Comparison of ENCODE assay signal across 24 cellular contexts in genomic region chr6:44166591-44167184, GRCh38. TPM values are rescaled to one million over a fixed set of nuclear protein-coding genes. Genes with fewer than 3 reads are reported as not detected.
DNase-seq lines count a peak whose midpoint lies in the region; TF ChIP-seq lines count a peak whose summit lies in the region.
"Had no signal": no experiment of that assay in that cellular context is flagged by ENCODE, and none has a peak within 500 bp of the region (broad histone marks: within the 10 kb centered on the region; RNA-seq: fewer than 3 reads in every experiment).

No MANE protein-coding gene starts in this region.

- no peaks in the 10 kb centered on the region for H3K9me3 Mint-ChIP-seq in endodermal cell
- H3K9me3 Mint-ChIP-seq: CD8-positive, alpha-beta T cell; stimulated activated effector memory CD8-positive, alpha-beta T cell treated with anti-CD3 and anti-CD28 coated beads, Interleukin-12 subunit alpha, Interleukin-12 subunit beta, amount 100 ng/mL, for 72 hours had no signal

- no peaks in the 10 kb centered on the region for H3K79me2 ChIP-seq in osteoblast (ENCODE audit: insufficient read depth, low read length)

- no peak overlapping the region for H3K4me3 ChIP-seq in endodermal cell (ENCODE audit: low read length)
- no peak overlapping the region for H3K4me3 ChIP-seq in osteoblast (ENCODE audit: insufficient read depth, low read length)
- H3K4me3 ChIP-seq: colonic mucosa, PC-9, skin epidermis, upper lobe of right lung had no signal

- H3K4me2 ChIP-seq in osteoblast (ENCODE audit: insufficient read depth, low read length), result no peak overlapping the region
- H3K4me2 ChIP-seq: PC-9 had no signal

- H3K4me1 Mint-ChIP-seq in endodermal cell, result peaks cover 14% of the 10 kb centered on the region

- H3K9ac ChIP-seq in endodermal cell (ENCODE audit: extremely low read depth, low read length, poor library complexity, severe bottlenecking), result no peak overlapping the region

- no peaks in the 10 kb centered on the region for H3K36me3 Mint-ChIP-seq in endodermal cell (ENCODE audit: low read depth)
- H3K36me3 Mint-ChIP-seq: activated CD8-positive, alpha-beta memory T cell treated with anti-CD3 and anti-CD28 coated beads, Interleukin-2, amount 10 ng/mL, durations not matched to agents 7 days and 5 days; CD8-positive, alpha-beta T cell; stimulated activated effector memory CD8-positive, alpha-beta T cell treated with anti-CD3 and anti-CD28 coated beads, Interleukin-12 subunit alpha, Interleukin-12 subunit beta, amount 100 ng/mL, for 72 hours had no signal

- TF ChIP-seq CTCF in endodermal cell (conservative IDR thresholded peaks at IDR 0.05) (peak; percentile 11), osteoblast (IDR thresholded peaks at IDR 0.05; ENCODE audit: extremely low read depth, low read depth, low read length) (no peak)

- H3K4me1 ChIP-seq in endodermal cell (ENCODE audit: control insufficient read depth, insufficient read depth, low read length) (no peaks in the 10 kb centered on the region), osteoblast (ENCODE audit: insufficient read depth, low read length) (peaks cover 8% of the 10 kb centered on the region)
- H3K4me1 ChIP-seq: colonic mucosa, upper lobe of right lung had no signal

- H3K27me3 ChIP-seq in endodermal cell (ENCODE audit: control insufficient read depth, insufficient read depth, low read length, poor library complexity, severe bottlenecking), result no peaks in the 10 kb centered on the region
- H3K27me3 ChIP-seq in osteoblast (ENCODE audit: insufficient read depth, low read length), result peaks cover 51% of the 10 kb centered on the region
- H3K27me3 ChIP-seq: colonic mucosa had no signal

- no peak overlapping the region for H3K27ac ChIP-seq in endodermal cell (ENCODE audit: low read depth, low read length)
- no peak overlapping the region for H3K27ac ChIP-seq in osteoblast (ENCODE audit: low read depth, low read length)
- H3K27ac ChIP-seq: colonic mucosa, PC-9, skin epidermis, upper lobe of right lung had no signal

- H2AFZ ChIP-seq in osteoblast (ENCODE audit: low read length), result no peak overlapping the region
- H2AFZ ChIP-seq: PC-9 had no signal

- H3K4me3 Mint-ChIP-seq in endodermal cell, result no peak overlapping the region
- H3K4me3 Mint-ChIP-seq: activated CD8-positive, alpha-beta memory T cell treated with anti-CD3 and anti-CD28 coated beads, Interleukin-2, amount 10 ng/mL, durations not matched to agents 7 days and 5 days; CD8-positive, alpha-beta T cell; stimulated activated effector memory CD8-positive, alpha-beta T cell treated with anti-CD3 and anti-CD28 coated beads, Interleukin-12 subunit alpha, Interleukin-12 subunit beta, amount 100 ng/mL, for 72 hours had no signal

- H3K36me3 ChIP-seq in endodermal cell (ENCODE audit: control insufficient read depth, insufficient read depth, low read length) (no peaks in the 10 kb centered on the region), osteoblast (ENCODE audit: insufficient read depth, low read length) (no peaks in the 10 kb centered on the region)
- H3K36me3 ChIP-seq: colonic mucosa, upper lobe of right lung had no signal

- peaks cover 20% of the 10 kb centered on the region for H3K27me3 Mint-ChIP-seq in endodermal cell (ENCODE audit: insufficient read depth)

- WGBS in endodermal cell (ENCODE audit: insufficient coverage in 1 of 2, insufficient read length in 1 of 2), 2 experiments, result 48 to 58% methylated on average over 2 to 15 of the region's 16 CpGs

- DNase-seq in NCI-H82 (lab: John Stamatoyannopoulos, UW) (peak; percentile 25), NCI-H82 treated with DMSO at 0.1 percent for 48 hours (lab: John Stamatoyannopoulos, UW; ENCODE audit: unreplicated experiment) (no peak), endodermal cell (peak; percentile 76), osteoblast (ENCODE audit: insufficient read length, low spot score, missing footprints) (peak; percentile 72), A172 (ENCODE audit: low spot score) (no peak)
- no peak for DNase-seq in activated naive CD4-positive, alpha-beta T cell treated with anti-CD3 and anti-CD28 coated beads, Interleukin-2, amount 50 U/mL, for 16 hours
- no peak for DNase-seq in stimulated activated CD4-positive, alpha-beta T cell treated with anti-CD3 and anti-CD28 coated beads, Interleukin-1b, Interleukin-23, amount 100 ng/mL, for 48 hours
- DNase-seq: 8988T; activated CD8-positive, alpha-beta memory T cell treated with anti-CD3 and anti-CD28 coated beads, Interleukin-2, amount 10 ng/mL, durations not matched to agents 7 days and 5 days; activated gamma-delta T cell treated with Interleukin-2 at 50 U/mL for 16 hours; CD8-positive, alpha-beta T cell; colonic mucosa; erythroblast; Karpas-422; kidney glomerular epithelial cell; NCI-H1694; NCI-H446 treated with DMSO at 0.1 percent for 48 hours; PC-9; upper lobe of right lung had no signal

- H4K20me1 ChIP-seq in osteoblast (ENCODE audit: insufficient read depth, low read length), result no peaks in the 10 kb centered on the region

- H3K9me3 ChIP-seq in endodermal cell (ENCODE audit: control insufficient read depth, low read length) (no peaks in the 10 kb centered on the region), osteoblast (ENCODE audit: low read depth, low read length) (no peaks in the 10 kb centered on the region)
- H3K9me3 ChIP-seq: colonic mucosa, upper lobe of right lung had no signal

- peak overlapping the region; percentile 77 for H3K27ac Mint-ChIP-seq in endodermal cell
- H3K27ac Mint-ChIP-seq: activated CD8-positive, alpha-beta memory T cell treated with anti-CD3 and anti-CD28 coated beads, Interleukin-2, amount 10 ng/mL, durations not matched to agents 7 days and 5 days; CD8-positive, alpha-beta T cell; stimulated activated effector memory CD8-positive, alpha-beta T cell treated with anti-CD3 and anti-CD28 coated beads, Interleukin-12 subunit alpha, Interleukin-12 subunit beta, amount 100 ng/mL, for 72 hours had no signal

TF ChIP-seq in PFSK-1, 5 proteins besides CTCF, POLR2A, EP300 and RAD21:
- TF ChIP-seq, protein P1, sequence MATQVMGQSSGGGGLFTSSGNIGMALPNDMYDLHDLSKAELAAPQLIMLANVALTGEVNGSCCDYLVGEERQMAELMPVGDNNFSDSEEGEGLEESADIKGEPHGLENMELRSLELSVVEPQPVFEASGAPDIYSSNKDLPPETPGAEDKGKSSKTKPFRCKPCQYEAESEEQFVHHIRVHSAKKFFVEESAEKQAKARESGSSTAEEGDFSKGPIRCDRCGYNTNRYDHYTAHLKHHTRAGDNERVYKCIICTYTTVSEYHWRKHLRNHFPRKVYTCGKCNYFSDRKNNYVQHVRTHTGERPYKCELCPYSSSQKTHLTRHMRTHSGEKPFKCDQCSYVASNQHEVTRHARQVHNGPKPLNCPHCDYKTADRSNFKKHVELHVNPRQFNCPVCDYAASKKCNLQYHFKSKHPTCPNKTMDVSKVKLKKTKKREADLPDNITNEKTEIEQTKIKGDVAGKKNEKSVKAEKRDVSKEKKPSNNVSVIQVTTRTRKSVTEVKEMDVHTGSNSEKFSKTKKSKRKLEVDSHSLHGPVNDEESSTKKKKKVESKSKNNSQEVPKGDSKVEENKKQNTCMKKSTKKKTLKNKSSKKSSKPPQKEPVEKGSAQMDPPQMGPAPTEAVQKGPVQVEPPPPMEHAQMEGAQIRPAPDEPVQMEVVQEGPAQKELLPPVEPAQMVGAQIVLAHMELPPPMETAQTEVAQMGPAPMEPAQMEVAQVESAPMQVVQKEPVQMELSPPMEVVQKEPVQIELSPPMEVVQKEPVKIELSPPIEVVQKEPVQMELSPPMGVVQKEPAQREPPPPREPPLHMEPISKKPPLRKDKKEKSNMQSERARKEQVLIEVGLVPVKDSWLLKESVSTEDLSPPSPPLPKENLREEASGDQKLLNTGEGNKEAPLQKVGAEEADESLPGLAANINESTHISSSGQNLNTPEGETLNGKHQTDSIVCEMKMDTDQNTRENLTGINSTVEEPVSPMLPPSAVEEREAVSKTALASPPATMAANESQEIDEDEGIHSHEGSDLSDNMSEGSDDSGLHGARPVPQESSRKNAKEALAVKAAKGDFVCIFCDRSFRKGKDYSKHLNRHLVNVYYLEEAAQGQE (IDR thresholded peaks at IDR 0.05; ENCODE audit: insufficient read depth in 1 of 2, low read depth in 2 of 2, low read length in 2 of 2), result no peak
- TF ChIP-seq TAF1 (IDR thresholded peaks at IDR 0.05; ENCODE audit: borderline replicate concordance, insufficient read depth, low read length) (peak; percentile 37; the same call in 1 of the 2 replicates), SIN3A (IDR thresholded peaks at IDR 0.05; ENCODE audit: borderline replicate concordance, insufficient read depth, low read length) (peak; percentile 18; the same call in 1 of the 2 replicates), POLR2AphosphoS5 (IDR thresholded peaks at IDR 0.05; ENCODE audit: low read depth, low read length) (no peak)

RNA-seq across cellular contexts. Expression of gene CAPN11, which starts 8.1 kb away (rescaled TPM):
- not detected for polyA plus RNA-seq in PFSK-1 (2012; ENCODE audit: insufficient read length, low read depth)
- total RNA-seq in endodermal cell, result 1 to 10 TPM in 1 of 2 donors, under 1 TPM in 1; 0.53 to 1.2 TPM
- polyA plus RNA-seq in endodermal cell (2013, experiment 1 of 2), result 0.18 TPM
- 0.17 TPM for polyA plus RNA-seq in endodermal cell (2013, experiment 2 of 2)
- total RNA-seq in osteoblast, result not detected in 2 replicates
- not detected in 2 replicates for total RNA-seq in A172 (2014; rRNA removed; shearing (Covaris generic))
- total RNA-seq: activated CD8-positive, alpha-beta memory T cell treated with anti-CD3 and anti-CD28 coated beads, Interleukin-2, amount 10 ng/mL, durations not matched to agents 7 days and 5 days; osteocyte; PC-9 had no signal

RNA-seq across cellular contexts. Expression of gene TMEM63B, which starts 39.3 kb away (rescaled TPM):
- polyA plus RNA-seq in PFSK-1 (2012; ENCODE audit: insufficient read length, low read depth), result 36.3 TPM
- 10 to 100 TPM; 64.6 to 65.2 TPM for total RNA-seq in endodermal cell
- polyA plus RNA-seq in endodermal cell (2013, experiment 1 of 2), result 46.5 TPM
- polyA plus RNA-seq in endodermal cell (2013, experiment 2 of 2), result 41.4 TPM
- 32.7 and 36.6 TPM in 2 replicates for total RNA-seq in osteoblast
- total RNA-seq in A172 (2014; rRNA removed; shearing (Covaris generic)), result 43.1 and 47.9 TPM in 2 replicates

RNA-seq across cellular contexts. Expression of gene MRPL14, which starts 39.4 kb away (rescaled TPM):
- polyA plus RNA-seq in PFSK-1 (2012; ENCODE audit: insufficient read length, low read depth), result 77.5 TPM
- total RNA-seq in endodermal cell (10 to 100 TPM; 66.5 to 69.6 TPM), osteoblast (47.7 and 49.9 TPM in 2 replicates)
- polyA plus RNA-seq in endodermal cell (2013, experiment 1 of 2), result 63.6 TPM
- polyA plus RNA-seq in endodermal cell (2013, experiment 2 of 2), result 56.9 TPM
- 136 and 149 TPM in 2 replicates for total RNA-seq in A172 (2014; rRNA removed; shearing (Covaris generic))

RNA-seq across cellular contexts. Expression of gene MYMX, which starts 50.0 kb away (rescaled TPM):
- not detected for polyA plus RNA-seq in PFSK-1 (2012; ENCODE audit: insufficient read length, low read depth)
- total RNA-seq in endodermal cell (1 to 10 TPM; 1.7 to 1.8 TPM), osteoblast (not detected in 2 replicates)
- polyA plus RNA-seq in endodermal cell (2013, experiment 1 of 2), result 1.1 TPM
- polyA plus RNA-seq in endodermal cell (2013, experiment 2 of 2), result 0.83 TPM
- not detected in 2 replicates for total RNA-seq in A172 (2014; rRNA removed; shearing (Covaris generic))
- total RNA-seq: activated CD8-positive, alpha-beta memory T cell treated with anti-CD3 and anti-CD28 coated beads, Interleukin-2, amount 10 ng/mL, durations not matched to agents 7 days and 5 days; CD8-positive, alpha-beta T cell; colonic mucosa; mononuclear cell; osteocyte; PC-9 had no signal

RNA-seq across cellular contexts. Expression of gene SLC29A1, which starts 56.7 kb away (rescaled TPM):
- 88.8 TPM for polyA plus RNA-seq in PFSK-1 (2012; ENCODE audit: insufficient read length, low read depth)
- total RNA-seq in endodermal cell, result 100 to 1,000 TPM; 129 to 155 TPM
- polyA plus RNA-seq in endodermal cell (2013, experiment 1 of 2), result 65.0 TPM
- polyA plus RNA-seq in endodermal cell (2013, experiment 2 of 2), result 58.4 TPM
- total RNA-seq in osteoblast, result 8.0 and 10.0 TPM in 2 replicates
- total RNA-seq in A172 (2014; rRNA removed; shearing (Covaris generic)), result 24.7 and 26.2 TPM in 2 replicates

Comparison
In these comparisons a context has a peak if more than half of its experiments do, and no peak if none do; other contexts are left out.
1. DNase-seq: peak in NCI-H82 (single experiment), endodermal cell (single experiment) and osteoblast (single experiment); none in NCI-H82 treated with DMSO at 0.1 percent for 48 hours (single experiment), A172 (single experiment), activated naive CD4-positive, alpha-beta T cell treated with anti-CD3 and anti-CD28 coated beads, Interleukin-2, amount 50 U/mL, for 16 hours (single experiment) and stimulated activated CD4-positive, alpha-beta T cell treated with anti-CD3 and anti-CD28 coated beads, Interleukin-1b, Interleukin-23, amount 100 ng/mL, for 48 hours (single experiment).